In genomic region chr1:107791381-107791780, GRCh38 we compare ENCODE assay signal across 21 cellular contexts.
"Had no signal": no experiment of that assay in that cellular context is flagged by ENCODE, and none has a peak within 500 bp of the region (broad histone marks: within the 10 kb centered on the region; RNA-seq: fewer than 3 reads in every experiment).

No MANE protein-coding gene starts in this region.

- H3K27ac Mint-ChIP-seq: endodermal cell; stimulated activated memory B cell treated with anti-CD40 and anti-IgM and Interleukin-4, amounts not matched to agents 10 μg/mL and 1 μg/mL and 100 μg/mL, for 72 hours; stimulated activated naive CD8-positive, alpha-beta T cell treated with anti-CD3 and anti-CD28 coated beads, Interleukin-15, amount 100 ng/mL, for 72 hours had no signal

- H3K9me3 Mint-ChIP-seq: endodermal cell; stimulated activated memory B cell treated with anti-CD40 and anti-IgM and Interleukin-4, amounts not matched to agents 10 μg/mL and 1 μg/mL and 100 μg/mL, for 72 hours; stimulated activated naive CD8-positive, alpha-beta T cell treated with anti-CD3 and anti-CD28 coated beads, Interleukin-15, amount 100 ng/mL, for 72 hours had no signal

- ATAC-seq: foreskin keratinocyte; left colon; left ventricle myocardium superior; psoas muscle; right lobe of liver; stimulated activated memory B cell treated with anti-CD40 and anti-IgM and Interleukin-4, amounts not matched to agents 10 μg/mL and 1 μg/mL and 100 μg/mL, for 72 hours; stimulated activated naive CD8-positive, alpha-beta T cell treated with anti-CD3 and anti-CD28 coated beads, Interleukin-15, amount 100 ng/mL, for 72 hours; upper lobe of right lung had no signal

- H3K9me3 ChIP-seq: neutrophil, psoas muscle, right lobe of liver, testis, tibial nerve, upper lobe of right lung had no signal

- H3K4me3 Mint-ChIP-seq: endodermal cell; stimulated activated memory B cell treated with anti-CD40 and anti-IgM and Interleukin-4, amounts not matched to agents 10 μg/mL and 1 μg/mL and 100 μg/mL, for 72 hours; stimulated activated naive CD8-positive, alpha-beta T cell treated with anti-CD3 and anti-CD28 coated beads, Interleukin-15, amount 100 ng/mL, for 72 hours had no signal

- DNase-seq: effector CD4-positive, alpha-beta T cell; endodermal cell; erythroblast; foreskin keratinocyte; left colon; left ventricle myocardium superior; mesenchymal stem cell; midbrain; psoas muscle; retina; right lobe of liver; stimulated activated CD4-positive, alpha-beta T cell treated with anti-CD3 and anti-CD28 coated beads, Interleukin-1b, Interleukin-23, amount 100 ng/mL, for 48 hours; stimulated activated CD4-positive, alpha-beta T cell treated with anti-CD3 and anti-CD28 coated beads, Interleukin-4, amount 100 ng/mL, for 24 hours; stimulated activated naive CD8-positive, alpha-beta T cell treated with anti-CD3 and anti-CD28 coated beads, Interleukin-15, amount 100 ng/mL, for 72 hours; testis; upper lobe of right lung had no signal

- H3K4me3 ChIP-seq: coronary artery, lung, psoas muscle, right lobe of liver, testis, tibial nerve, upper lobe of right lung had no signal

- H3K36me3 ChIP-seq: neutrophil, right lobe of liver, tibial nerve, upper lobe of right lung had no signal

- H3K27me3 Mint-ChIP-seq: stimulated activated memory B cell treated with anti-CD40 and anti-IgM and Interleukin-4, amounts not matched to agents 10 μg/mL and 1 μg/mL and 100 μg/mL, for 72 hours; stimulated activated naive CD8-positive, alpha-beta T cell treated with anti-CD3 and anti-CD28 coated beads, Interleukin-15, amount 100 ng/mL, for 72 hours had no signal

- H3K4me1 ChIP-seq: foreskin keratinocyte, psoas muscle, right lobe of liver, upper lobe of right lung had no signal

- H3K27me3 ChIP-seq: foreskin keratinocyte, neutrophil, right lobe of liver, testis, tibial nerve, upper lobe of right lung had no signal

- H3K27ac ChIP-seq: coronary artery, foreskin keratinocyte, neutrophil, psoas muscle, right lobe of liver, testis, tibial nerve, upper lobe of right lung had no signal

- H3K36me3 Mint-ChIP-seq: stimulated activated memory B cell treated with anti-CD40 and anti-IgM and Interleukin-4, amounts not matched to agents 10 μg/mL and 1 μg/mL and 100 μg/mL, for 72 hours had no signal
